In the genomic region with DNA sequence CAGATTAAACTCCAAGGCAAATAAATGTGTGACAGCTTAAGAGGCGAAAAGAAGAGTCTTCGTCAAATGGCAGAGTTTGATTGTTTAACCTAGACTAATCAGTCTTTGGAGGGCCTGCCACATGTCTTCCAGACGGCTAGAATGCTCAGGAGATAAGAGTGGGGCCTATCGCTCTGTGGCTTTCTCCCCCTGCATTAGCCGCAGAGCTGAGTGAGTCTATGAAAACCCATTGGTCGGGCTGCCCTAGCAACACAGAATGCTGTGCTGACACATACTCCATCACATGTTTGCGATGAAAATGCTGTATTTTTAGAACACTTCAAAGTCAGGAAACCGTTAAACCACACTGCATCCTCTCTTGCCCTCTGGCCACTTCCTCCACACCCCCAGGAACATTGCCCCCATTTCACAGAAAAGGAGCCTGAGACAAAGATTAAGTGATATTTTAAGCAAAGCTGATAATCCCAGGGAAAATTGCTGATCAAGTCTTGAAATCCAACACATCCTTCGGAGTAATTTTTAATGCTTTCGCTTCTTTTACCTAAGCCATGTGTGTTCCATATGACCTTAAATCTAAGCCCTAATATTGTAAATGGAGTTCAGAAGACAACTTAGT, we compare ENCODE assay signal across 8 cellular contexts.
DNase-seq lines count a peak whose midpoint lies in the region; ATAC-seq and TF ChIP-seq lines count a peak whose summit lies in the region.

No MANE protein-coding gene starts in this region.

- H3K9ac ChIP-seq in H9 (ENCODE audit: extremely low read depth, insufficient read length, low read length) = no peak overlapping the region

- H3K14ac ChIP-seq in H9 (ENCODE audit: insufficient read depth, low read length) = no peak overlapping the region

- H3K4me1 ChIP-seq in H9 (ENCODE audit: insufficient read depth, low read length) = no peaks in the 10 kb centered on the region

- H3K27ac ChIP-seq in H9 (ENCODE audit: insufficient read length, low read depth, low read length) = no peak overlapping the region

- H3K4me1 Mint-ChIP-seq in CD14-positive monocyte (peaks cover 76% of the 10 kb centered on the region), H9 (peaks cover 15 to 23% of the 10 kb centered on the region in 2 experiments)

- no peaks in the 10 kb centered on the region for H3K23me2 ChIP-seq in H9 (ENCODE audit: insufficient read length, low read depth, low read length, poor library complexity, severe bottlenecking)

- no peaks in the 10 kb centered on the region for H3K27me3 ChIP-seq in H9 (ENCODE audit: insufficient read depth, low read length)

- no peak overlapping the region for H3K4me2 ChIP-seq in H9 (ENCODE audit: insufficient read depth, insufficient read length, low read length)

- DNase-seq in CD14-positive monocyte (ENCODE audit: low spot score) = peak; percentile 81
- DNase-seq in activated CD4-positive, alpha-beta T cell treated with anti-CD3 and anti-CD28 coated beads for 1 hour = peak; percentile 75
- peak; percentile 87 for DNase-seq in effector CD4-positive, alpha-beta T cell
- peak; percentile 38 for DNase-seq in occipital lobe (lab: John Stamatoyannopoulos, UW)
- no peak for DNase-seq in NCI-H2107 treated with DMSO at 0.1 percent for 48 hours (lab: John Stamatoyannopoulos, UW; ENCODE audit: unreplicated experiment)
- DNase-seq in H9 = no peak

- no peak overlapping the region for H2BK12ac ChIP-seq in H9 (ENCODE audit: insufficient read length, low read depth, low read length)

- intact Hi-C loops in CD14-positive monocyte (cut with micrococcal nuclease) = loop anchor here in 1 of 2 donors (5.0 kb wide), 1 partner anchor 49 kb away; no protein-coding TSS in a partner anchor

- no peak for TF ChIP-seq CTCF in CD14-positive monocyte (IDR thresholded peaks at IDR 0.05)
- no peak for TF ChIP-seq CTCF in H9 (conservative IDR thresholded peaks at IDR 0.05)

- no peak overlapping the region for H4K8ac ChIP-seq in H9 (replicated peaks; ENCODE audit: insufficient read length, low read depth, low read length)

- ATAC-seq in GM19463 (IDR thresholded peaks at IDR 0.05; ENCODE audit: unreplicated experiment) (peak; percentile 81), HG03565 (IDR thresholded peaks at IDR 0.05; ENCODE audit: unreplicated experiment) (peak; percentile 72)

- no peak overlapping the region for H3K56ac ChIP-seq in H9 (ENCODE audit: insufficient read length, low read depth, low read length)

- H2BK15ac ChIP-seq in H9 (ENCODE audit: low read depth, low read length) = no peak overlapping the region

- H2BK5ac ChIP-seq in H9 (ENCODE audit: insufficient read length, low read length) = no peak overlapping the region

- no peak overlapping the region for H4K91ac ChIP-seq in H9 (ENCODE audit: insufficient read length, low read depth, low read length)

- H2BK120ac ChIP-seq in H9 (ENCODE audit: low read depth, low read length, poor library complexity, severe bottlenecking) = no peak overlapping the region

- H3K9me3 Mint-ChIP-seq in CD14-positive monocyte = peaks cover 0 to 4% (median 0%) of the 10 kb centered on the region in 7 donors
- no peaks in the 10 kb centered on the region for H3K9me3 Mint-ChIP-seq in H9

- H4K20me1 ChIP-seq in H9 (ENCODE audit: control insufficient read depth, insufficient read depth, insufficient read length) = no peaks in the 10 kb centered on the region

- no peak overlapping the region for H4K5ac ChIP-seq in H9 (ENCODE audit: insufficient read length, low read depth, low read length)

- no peak overlapping the region for H2AFZ ChIP-seq in H9 (ENCODE audit: low read length)

- no peak overlapping the region for H3T11ph ChIP-seq in H9 (ENCODE audit: low read length)

- H3K4me3 Mint-ChIP-seq in CD14-positive monocyte (peak overlapping the region; percentile 51 to 72), H9 (no peak overlapping the region)

- H3K79me1 ChIP-seq in H9 (ENCODE audit: insufficient read depth, low read depth, low read length, poor library complexity, severe bottlenecking) = no peaks in the 10 kb centered on the region

- peaks cover 76 to 78% of the 10 kb centered on the region in 2 donors for H3K36me3 Mint-ChIP-seq in CD14-positive monocyte
- peaks cover 0 to 14% (median 0%) of the 10 kb centered on the region in 3 experiments; a peak in 6 of 7 replicates for H3K36me3 Mint-ChIP-seq in H9 (ENCODE audit: insufficient read depth in 1 of 3, low read depth in 3 of 3)

- no CpG with 5 or more reads among the region's 10 CpGs for WGBS in H9 (ENCODE audit: extremely low coverage, insufficient read length, low lambda C conversion rate)

- no peak overlapping the region for H3K4ac ChIP-seq in H9 (ENCODE audit: low read depth, low read length)

- H3K27me3 Mint-ChIP-seq in CD14-positive monocyte (ENCODE audit: low read depth in 3 of 3) (peaks cover 0 to 1% (median 0%) of the 10 kb centered on the region in 3 donors), H9 (ENCODE audit: low read depth) (no peaks in the 10 kb centered on the region; the same call in 1 of the 2 replicates)

- no peaks in the 10 kb centered on the region for H3K9me3 ChIP-seq in H9 (ENCODE audit: control insufficient read depth, low read depth, low read length)

- H3K23ac ChIP-seq in H9 (ENCODE audit: insufficient read length, low read depth, low read length) = no peak overlapping the region

- H3K27ac Mint-ChIP-seq in CD14-positive monocyte = peak overlapping the region; percentile 92 to 97 (median 95)
- H3K27ac Mint-ChIP-seq in H9 = peak overlapping the region in 1 of 3 experiments; percentile 20; a peak in 1 of 7 replicates

- H3K79me2 ChIP-seq in H9 (ENCODE audit: insufficient read depth, low read length) = no peaks in the 10 kb centered on the region

- H2BK20ac ChIP-seq in H9 (ENCODE audit: low read depth, low read length, poor library complexity, severe bottlenecking) = no peak overlapping the region

- H2AK5ac ChIP-seq in H9 (ENCODE audit: insufficient read length, low read length) = no peak overlapping the region

- no peak overlapping the region for H3K18ac ChIP-seq in H9 (ENCODE audit: insufficient read length, low read depth, low read length)

Comparison
In these comparisons a context has a peak if more than half of its experiments do, and no peak if none do; other contexts are left out.
1. DNase-seq: peak in CD14-positive monocyte (single experiment), activated CD4-positive, alpha-beta T cell treated with anti-CD3 and anti-CD28 coated beads for 1 hour (single experiment), effector CD4-positive, alpha-beta T cell (single experiment) and occipital lobe (single experiment); none in NCI-H2107 treated with DMSO at 0.1 percent for 48 hours (single experiment) and H9 (single experiment).
2. H3K4me3 Mint-ChIP-seq: peak in CD14-positive monocyte (2 of 2); none in H9 (0 of 2).